In genomic region chr12:25194722-25195055, GRCh38 we compare ENCODE assay signal across 8 cellular contexts. TPM values are rescaled to one million over a fixed set of nuclear protein-coding genes. Genes with fewer than 3 reads are reported as not detected.
DNase-seq lines count a peak whose midpoint lies in the region; ATAC-seq, FAIRE-seq and TF ChIP-seq lines count a peak whose summit lies in the region.

No MANE protein-coding gene starts in this region.

- no peak for ATAC-seq in stimulated activated naive CD8-positive, alpha-beta T cell treated with anti-CD3 and anti-CD28 coated beads, Interleukin-15, Interleukin-2, amounts not matched to agents 100 U/mL and 50 U/mL, for 24 hours
- ATAC-seq in K562: no peak; the same call in 2 of the 3 replicates
- ATAC-seq in aorta (ENCODE audit: low FRiP score): peak; percentile 2

- peaks cover 0 to 3% of the 10 kb centered on the region in 2 experiments; a peak in 1 of 5 replicates for H3K4me1 ChIP-seq in K562 (replicated peaks in 1 of 2; ENCODE audit: control insufficient read depth in 2 of 2, insufficient read depth in 2 of 2, low read length in 2 of 2)
- H3K4me1 ChIP-seq in mesodermal cell (ENCODE audit: control insufficient read depth, insufficient read depth, low read length, poor library complexity, severe bottlenecking): peaks cover 6% of the 10 kb centered on the region
- H3K4me1 ChIP-seq in aorta (ENCODE audit: control insufficient read depth in 1 of 2, insufficient read depth in 2 of 2, low read length in 2 of 2): peaks cover 0 to 1% of the 10 kb centered on the region in 2 donors

- TF ChIP-seq POLR2A in K562 (conservative IDR thresholded peaks at IDR 0.05): no peak

- H3K27me3 ChIP-seq in K562 (ENCODE audit: control insufficient read depth in 2 of 2, insufficient read depth in 2 of 2, low read length in 2 of 2): no peaks in the 10 kb centered on the region
- no peaks in the 10 kb centered on the region for H3K27me3 ChIP-seq in aorta (ENCODE audit: control insufficient read depth in 1 of 2, insufficient read depth in 2 of 2, low read length in 1 of 2)

- no peak for DNase-seq in stimulated activated naive CD8-positive, alpha-beta T cell treated with anti-CD3 and anti-CD28 coated beads, Interleukin-15, Interleukin-2, amounts not matched to agents 100 U/mL and 50 U/mL, for 24 hours
- DNase-seq in K562 (ENCODE audit: extremely low read depth in 1 of 4, low spot score in 3 of 4): no peak
- no peak for DNase-seq in aorta
- no peak for DNase-seq in stimulated activated CD4-positive, alpha-beta T cell treated with anti-CD3 and anti-CD28 coated beads, Interleukin-12 subunit alpha, Interleukin-12 subunit beta, amount 100 ng/mL, for 4 hours
- DNase-seq in OCI-M2 (lab: John Stamatoyannopoulos, UW; ENCODE audit: unreplicated experiment): no peak
- no peak for DNase-seq in activated CD4-positive, CD25-positive, alpha-beta regulatory T cell treated with anti-CD3 and anti-CD28 coated beads, Interleukin-2, amount 50 U/mL, for 72 hours

- H3K9me1 ChIP-seq in K562 (ENCODE audit: control insufficient read depth, insufficient read depth, low read length): no peaks in the 10 kb centered on the region

- H3K9me3 Mint-ChIP-seq in stimulated activated naive CD8-positive, alpha-beta T cell treated with anti-CD3 and anti-CD28 coated beads, Interleukin-15, Interleukin-2, amounts not matched to agents 100 ng/mL and 50 ng/mL, for 24 hours: no peaks in the 10 kb centered on the region

- no peak for FAIRE-seq in K562 (lab: Jason Lieb, UNC)

- H3K9me3 ChIP-seq in K562 (replicated peaks; ENCODE audit: control insufficient read depth, insufficient read depth, low read depth, low read length): no peaks in the 10 kb centered on the region
- H3K9me3 ChIP-seq in mesodermal cell (ENCODE audit: control insufficient read depth, low read length): no peaks in the 10 kb centered on the region
- no peaks in the 10 kb centered on the region for H3K9me3 ChIP-seq in aorta (ENCODE audit: control insufficient read depth, low read length)

- BruUV-seq in K562 (replicated peaks; lab: Mats Ljungman, UMichigan): no TSS peak

- H3K4me3 Mint-ChIP-seq in stimulated activated naive CD8-positive, alpha-beta T cell treated with anti-CD3 and anti-CD28 coated beads, Interleukin-15, Interleukin-2, amounts not matched to agents 100 ng/mL and 50 ng/mL, for 24 hours: peak overlapping the region; percentile 95

- H2AFZ ChIP-seq in K562 (ENCODE audit: low read depth, low read length): peak overlapping the region; percentile 85

- H3K4me3 ChIP-seq in K562 (peak overlapping the region; percentile 72), mesodermal cell (ENCODE audit: extremely low read depth, insufficient read depth, low read length, poor library complexity, severe bottlenecking) (peak overlapping the region; percentile 64), aorta (ENCODE audit: low read length in 2 of 2) (peak overlapping the region; percentile 65 to 70)

- no peaks in the 10 kb centered on the region for H4K20me1 ChIP-seq in K562 (replicated peaks; ENCODE audit: control insufficient read depth, insufficient read depth, low read length)

- in situ Hi-C loops in K562 (cut with MboI): no loop called here

- WGBS in K562 (ENCODE audit: insufficient coverage, low coverage, missing lambda C conversion rate): 12% methylated on average over 11 of the region's 11 CpGs
- WGBS in mesodermal cell (ENCODE audit: insufficient coverage in 2 of 2), 2 experiments: 14 to 20% methylated on average over 7 to 8 of the region's 11 CpGs
- 6 to 7% methylated on average over 11 of the region's 11 CpGs for WGBS in aorta, 2 donors

- peak overlapping the region; percentile 91 for H3K4me2 ChIP-seq in K562 (ENCODE audit: insufficient read depth, low read length)

- peak overlapping the region; percentile 92 to 93; a peak in 2 of 4 replicates for H3K9ac ChIP-seq in K562 (ENCODE audit: insufficient read depth in 1 of 2, low read depth in 2 of 2, low read length in 2 of 2)

- H3K27ac ChIP-seq in K562 (ENCODE audit: extremely low read depth, low read depth, low read length): peak overlapping the region; percentile 8; the same call in 1 of the 3 replicates
- H3K27ac ChIP-seq in mesodermal cell (ENCODE audit: low read depth, low read length, severe bottlenecking): peak overlapping the region; percentile 73
- H3K27ac ChIP-seq in aorta (ENCODE audit: low read depth in 1 of 2, low read length in 2 of 2): peak overlapping the region in 1 of 2 donors; percentile 79

- CTCF ChIA-PET in K562 (lab: Yijun Ruan, JAX; ENCODE audit: low intra/inter-chr PET ratio): no interaction called here

- POLR2A ChIA-PET in K562 (lab: Yijun Ruan, JAX): interaction anchor here (0.6 to 1.6 kb wide), 9 partner anchors 9 to 251 kb away, joined by 3 to 5 read pairs (median 3); no protein-coding TSS in a partner anchor

- H3K27me3 Mint-ChIP-seq in stimulated activated naive CD8-positive, alpha-beta T cell treated with anti-CD3 and anti-CD28 coated beads, Interleukin-15, Interleukin-2, amounts not matched to agents 100 ng/mL and 50 ng/mL, for 24 hours: no peaks in the 10 kb centered on the region

- H3K79me2 ChIP-seq in K562 (ENCODE audit: control insufficient read depth, insufficient read depth, low read length): peaks cover 16% of the 10 kb centered on the region

- peaks cover 2% of the 10 kb centered on the region for H3K36me3 Mint-ChIP-seq in stimulated activated naive CD8-positive, alpha-beta T cell treated with anti-CD3 and anti-CD28 coated beads, Interleukin-15, Interleukin-2, amounts not matched to agents 100 ng/mL and 50 ng/mL, for 24 hours (ENCODE audit: low read depth)

- no peak for TF ChIP-seq CTCF in K562 (IDR thresholded peaks at IDR 0.05 in 2 of 3, conservative IDR thresholded peaks at IDR 0.05 in 1 of 3; ENCODE audit: insufficient read depth in 2 of 3, low read depth in 1 of 3, low read length in 3 of 3)

- peaks cover 29% of the 10 kb centered on the region for H3K4me1 Mint-ChIP-seq in stimulated activated naive CD8-positive, alpha-beta T cell treated with anti-CD3 and anti-CD28 coated beads, Interleukin-15, Interleukin-2, amounts not matched to agents 100 ng/mL and 50 ng/mL, for 24 hours (ENCODE audit: low read depth)

- TF ChIP-seq RAD21 in K562 (CRISPR knock-in tag; conservative IDR thresholded peaks at IDR 0.05 in 1 of 2, IDR thresholded peaks at IDR 0.05 in 1 of 2): no peak

- H3K36me3 ChIP-seq in K562 (ENCODE audit: control insufficient read depth, insufficient read depth, low read length) (peaks cover 4% of the 10 kb centered on the region; the same call in 1 of the 3 replicates), mesodermal cell (ENCODE audit: control insufficient read depth, insufficient read depth, low read length) (peaks cover 2% of the 10 kb centered on the region), aorta (ENCODE audit: control insufficient read depth in 1 of 2, insufficient read depth in 2 of 2, low read length in 1 of 2) (no peaks in the 10 kb centered on the region)

- H3K27ac Mint-ChIP-seq in stimulated activated naive CD8-positive, alpha-beta T cell treated with anti-CD3 and anti-CD28 coated beads, Interleukin-15, Interleukin-2, amounts not matched to agents 100 ng/mL and 50 ng/mL, for 24 hours: peak overlapping the region; percentile 97

- no peak for TF ChIP-seq EP300 in K562 (IDR thresholded peaks at IDR 0.05; ENCODE audit: low read length)

- intact Hi-C loops in K562 (cut with micrococcal nuclease): no loop called here
- intact Hi-C loops in aorta (cut with DNase I): no loop called here

RNA-seq across cellular contexts. Expression of gene DNAI7, which starts 0.3 kb away (rescaled TPM):
- 0.25 TPM in 1 of 2 replicates, not detected in the other for total RNA-seq in K562 (2011; cell fraction: chromatin; rRNA removed; ENCODE audit: low replicate concordance)
- not detected in 2 replicates for total RNA-seq in K562 (2011; cell fraction: nucleolus; rRNA removed)
- not detected in 2 replicates for total RNA-seq in K562 (2011; cell fraction: nucleoplasm; rRNA removed)
- total RNA-seq in K562 (2014; rRNA removed) (not detected in 2 replicates), K562 (2014; rRNA removed; fragmentation: Illumina TruSeq; extraction: Trizol) (0.15 and 0.73 TPM in 2 replicates), K562 (2015; rRNA removed; fragmentation: Illumina TruSeq; extraction: Trizol) (0.07 TPM in 1 of 2 replicates, not detected in the other), K562 (2021) (0.29 TPM in 1 of 2 replicates, not detected in the other), aorta (1 to 10 TPM in 1 of 2 donors, under 1 TPM in 1; 0.24 to 1.2 TPM)
- polyA plus RNA-seq in K562 (2011; rRNA removed) (0.16 and 0.32 TPM in 2 replicates), K562 (2014; fragmentation: Illumina TruSeq; extraction: Trizol) (0.18 and 0.19 TPM in 2 replicates), K562 (2014; fragmentation: Nextera tagmentation; extraction: Ambion mirVana) (under 1 TPM; 0.06 to 0.15 TPM), K562 (2014; rRNA removed) (0.76 TPM in 1 of 2 replicates, not detected in the other), aorta (under 1 TPM in 1 of 2 donors, not detected in 1; 0.64 TPM)
- polyA plus RNA-seq in K562 (2011; cell fraction: cytosol; rRNA removed): 0.04 TPM in 1 of 2 replicates, not detected in the other
- polyA plus RNA-seq in K562 (2011; cell fraction: nucleus; rRNA removed): 0.10 TPM in 1 of 2 replicates, not detected in the other
- 0.15 and 0.20 TPM in 2 replicates for polyA plus RNA-seq in K562 (2012)
- polyA minus RNA-seq in K562 (2011; rRNA and poly(A)+ RNA removed): 0.25 and 0.45 TPM in 2 replicates
- polyA minus RNA-seq in K562 (2011; cell fraction: cytosol; rRNA and poly(A)+ RNA removed): not detected in 2 replicates
- not detected in 2 replicates for polyA minus RNA-seq in K562 (2011; cell fraction: nucleus; rRNA and poly(A)+ RNA removed)
- polyA plus RNA-seq in mesodermal cell (2013, experiment 1 of 2): 0.37 TPM
- polyA plus RNA-seq in mesodermal cell (2013, experiment 2 of 2): 0.51 TPM

RNA-seq across cellular contexts. Expression of gene ETFRF1, which starts 0.3 kb away (rescaled TPM):
- 9.3 and 28.3 TPM in 2 replicates for total RNA-seq in K562 (2011; cell fraction: chromatin; rRNA removed; ENCODE audit: low replicate concordance)
- 9.3 and 10.2 TPM in 2 replicates for total RNA-seq in K562 (2011; cell fraction: nucleolus; rRNA removed)
- total RNA-seq in K562 (2011; cell fraction: nucleoplasm; rRNA removed): 16.0 and 36.1 TPM in 2 replicates
- total RNA-seq in K562 (2014; rRNA removed) (16.4 and 18.6 TPM in 2 replicates), K562 (2014; rRNA removed; fragmentation: Illumina TruSeq; extraction: Trizol) (28.7 and 32.8 TPM in 2 replicates), K562 (2015; rRNA removed; fragmentation: Illumina TruSeq; extraction: Trizol) (27.6 and 32.4 TPM in 2 replicates), K562 (2021) (16.1 and 17.7 TPM in 2 replicates), aorta (10 to 100 TPM; 21.3 to 25.3 TPM)
- polyA plus RNA-seq in K562 (2011; rRNA removed) (22.0 and 35.3 TPM in 2 replicates), K562 (2014; fragmentation: Illumina TruSeq; extraction: Trizol) (33.6 and 44.9 TPM in 2 replicates), K562 (2014; fragmentation: Nextera tagmentation; extraction: Ambion mirVana) (100 to 1,000 TPM; 101 to 107 TPM), K562 (2014; rRNA removed) (28.3 and 33.7 TPM in 2 replicates), aorta (10 to 100 TPM; 35.0 to 41.9 TPM)
- polyA plus RNA-seq in K562 (2011; cell fraction: cytosol; rRNA removed): 5.3 and 9.8 TPM in 2 replicates
- 7.7 and 9.8 TPM in 2 replicates for polyA plus RNA-seq in K562 (2011; cell fraction: nucleus; rRNA removed)
- polyA plus RNA-seq in K562 (2012): 18.9 and 35.0 TPM in 2 replicates
- polyA minus RNA-seq in K562 (2011; rRNA and poly(A)+ RNA removed): 12.5 and 17.2 TPM in 2 replicates
- 6.5 and 6.9 TPM in 2 replicates for polyA minus RNA-seq in K562 (2011; cell fraction: cytosol; rRNA and poly(A)+ RNA removed)
- 9.4 and 20.5 TPM in 2 replicates for polyA minus RNA-seq in K562 (2011; cell fraction: nucleus; rRNA and poly(A)+ RNA removed)
- polyA plus RNA-seq in mesodermal cell (2013, experiment 1 of 2): 16.8 TPM
- 18.5 TPM for polyA plus RNA-seq in mesodermal cell (2013, experiment 2 of 2)

RNA-seq across cellular contexts. Expression of gene KRAS, which starts 56.0 kb away (rescaled TPM):
- 3.7 and 16.4 TPM in 2 replicates for total RNA-seq in K562 (2011; cell fraction: chromatin; rRNA removed; ENCODE audit: low replicate concordance)
- 1.7 and 3.3 TPM in 2 replicates for total RNA-seq in K562 (2011; cell fraction: nucleolus; rRNA removed)
- 10.5 and 22.4 TPM in 2 replicates for total RNA-seq in K562 (2011; cell fraction: nucleoplasm; rRNA removed)
- total RNA-seq in K562 (2014; rRNA removed): 7.2 and 8.1 TPM in 2 replicates
- 14.9 and 18.9 TPM in 2 replicates for total RNA-seq in K562 (2014; rRNA removed; fragmentation: Illumina TruSeq; extraction: Trizol)
- 12.2 and 12.7 TPM in 2 replicates for total RNA-seq in K562 (2015; rRNA removed; fragmentation: Illumina TruSeq; extraction: Trizol)
- total RNA-seq in K562 (2021): 16.5 and 19.0 TPM in 2 replicates
- polyA plus RNA-seq in K562 (2011; rRNA removed): 15.8 and 21.2 TPM in 2 replicates
- polyA plus RNA-seq in K562 (2011; cell fraction: cytosol; rRNA removed): 5.2 and 11.1 TPM in 2 replicates
- polyA plus RNA-seq in K562 (2011; cell fraction: nucleus; rRNA removed): 2.9 and 5.5 TPM in 2 replicates
- polyA plus RNA-seq in K562 (2012): 10.2 and 10.3 TPM in 2 replicates
- 17.6 and 19.8 TPM in 2 replicates for polyA plus RNA-seq in K562 (2014; fragmentation: Illumina TruSeq; extraction: Trizol)
- 1 to 10 TPM; 7.4 to 8.4 TPM for polyA plus RNA-seq in K562 (2014; fragmentation: Nextera tagmentation; extraction: Ambion mirVana)
- 11.5 and 12.2 TPM in 2 replicates for polyA plus RNA-seq in K562 (2014; rRNA removed)
- polyA minus RNA-seq in K562 (2011; rRNA and poly(A)+ RNA removed): 16.2 and 19.1 TPM in 2 replicates
- polyA minus RNA-seq in K562 (2011; cell fraction: cytosol; rRNA and poly(A)+ RNA removed): 8.9 and 11.5 TPM in 2 replicates
- polyA minus RNA-seq in K562 (2011; cell fraction: nucleus; rRNA and poly(A)+ RNA removed): 6.1 and 9.4 TPM in 2 replicates
- polyA plus RNA-seq in mesodermal cell (2013, experiment 1 of 2): 28.7 TPM
- 31.9 TPM for polyA plus RNA-seq in mesodermal cell (2013, experiment 2 of 2)
- total RNA-seq in aorta: 10 to 100 TPM; 21.8 to 29.7 TPM
- 1 to 10 TPM; 7.7 to 8.1 TPM for polyA plus RNA-seq in aorta
